In the genomic region with DNA sequence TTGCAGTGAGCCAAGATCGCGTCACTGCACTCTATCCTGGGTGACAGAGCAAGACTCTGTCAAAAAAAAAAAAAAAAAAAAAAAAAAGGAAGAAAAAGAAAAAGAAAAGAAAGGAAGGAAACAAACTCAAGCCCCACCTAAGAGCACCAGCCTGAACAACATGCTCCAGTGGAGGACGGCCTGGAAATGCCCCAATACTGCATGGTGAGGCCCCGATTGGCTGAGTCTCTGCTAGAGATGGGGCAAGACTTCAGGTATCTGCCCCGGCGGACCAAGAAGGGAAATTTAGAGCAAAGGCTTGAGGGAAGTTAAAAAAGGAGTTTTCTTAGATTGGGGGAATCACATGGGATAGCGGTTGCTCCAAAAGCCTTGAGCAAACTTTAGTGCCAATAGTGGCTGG, we compare ENCODE assay signal across 33 cellular contexts.
"Had no signal": no experiment of that assay in that cellular context is flagged by ENCODE, and none has a peak within 500 bp of the region (broad histone marks: within the 10 kb centered on the region; RNA-seq: fewer than 3 reads in every experiment).

No MANE protein-coding gene starts in this region.

- H3K27ac Mint-ChIP-seq: activated CD4-positive, alpha-beta memory T cell treated with anti-CD3 and anti-CD28 coated beads, Interleukin-2, amount 10 ng/mL, durations not matched to agents 7 days and 5 days; activated CD8-positive, alpha-beta memory T cell treated with anti-CD3 and anti-CD28 coated beads, Interleukin-2, amount 10 ng/mL, durations not matched to agents 7 days and 5 days; activated naive CD4-positive, alpha-beta T cell treated with anti-CD3 and anti-CD28 coated beads, Interleukin-2, amount 50 U/mL, for 24 hours had no signal

- H3K9me3 Mint-ChIP-seq: activated CD4-positive, alpha-beta memory T cell treated with anti-CD3 and anti-CD28 coated beads, Interleukin-2, amount 10 ng/mL, durations not matched to agents 7 days and 5 days; activated naive CD4-positive, alpha-beta T cell treated with anti-CD3 and anti-CD28 coated beads, Interleukin-2, amount 50 U/mL, for 24 hours had no signal

- FAIRE-seq: astrocyte had no signal

- H3K27me3 Mint-ChIP-seq: activated CD4-positive, alpha-beta memory T cell treated with anti-CD3 and anti-CD28 coated beads, Interleukin-2, amount 10 ng/mL, durations not matched to agents 7 days and 5 days; activated CD8-positive, alpha-beta memory T cell treated with anti-CD3 and anti-CD28 coated beads, Interleukin-2, amount 10 ng/mL, durations not matched to agents 7 days and 5 days; activated naive CD4-positive, alpha-beta T cell treated with anti-CD3 and anti-CD28 coated beads, Interleukin-2, amount 50 U/mL, for 24 hours had no signal

- DNase-seq: activated CD4-positive, alpha-beta memory T cell treated with anti-CD3 and anti-CD28 coated beads, Interleukin-2, amount 10 ng/mL, durations not matched to agents 7 days and 5 days; activated CD4-positive, alpha-beta T cell treated with anti-CD3 and anti-CD28 coated beads for 1 hour; activated CD4-positive, alpha-beta T cell treated with anti-CD3 and anti-CD28 coated beads for 48 hours; activated CD4-positive, CD25-positive, alpha-beta regulatory T cell; activated CD8-positive, alpha-beta memory T cell treated with anti-CD3 and anti-CD28 coated beads for 24 hours; activated CD8-positive, alpha-beta memory T cell treated with anti-CD3 and anti-CD28 coated beads, Interleukin-2, amount 10 ng/mL, durations not matched to agents 7 days and 5 days; activated CD8-positive, alpha-beta memory T cell treated with anti-CD3 and anti-CD28 coated beads, Interleukin-2, amount 50 U/mL, for 48 hours; activated gamma-delta T cell; activated naive CD4-positive, alpha-beta T cell treated with Interleukin-2 at 50 U/mL for 16 hours; activated T-cell treated with anti-CD3 and anti-CD28 coated beads, Interleukin-2, amount 50 U/mL, for 48 hours; adrenal gland; body of pancreas; Karpas-422; KBM-7; NCI-H1048; NCI-H1105 treated with DMSO at 0.1 percent for 48 hours; NCI-H1436; NCI-H1694; NCI-H1930; NCI-H2081 treated with DMSO at 0.1 percent for 48 hours; NCI-H226; NCI-H446 treated with DMSO at 0.1 percent for 48 hours; NCI-H524 treated with DMSO at 0.1 percent for 48 hours; OCI-M1; Right ventricle myocardium superior; SW 1271; T-helper 1 cell; T-helper 2 cell; T-helper 9 cell had no signal

- H3K4me1 ChIP-seq: adrenal gland, body of pancreas, breast epithelium had no signal

- H3K4me3 Mint-ChIP-seq: activated CD4-positive, alpha-beta memory T cell treated with anti-CD3 and anti-CD28 coated beads, Interleukin-2, amount 10 ng/mL, durations not matched to agents 7 days and 5 days; activated CD8-positive, alpha-beta memory T cell treated with anti-CD3 and anti-CD28 coated beads, Interleukin-2, amount 10 ng/mL, durations not matched to agents 7 days and 5 days; activated naive CD4-positive, alpha-beta T cell treated with anti-CD3 and anti-CD28 coated beads, Interleukin-2, amount 50 U/mL, for 24 hours had no signal

- H3K9me3 ChIP-seq: adrenal gland, body of pancreas, breast epithelium had no signal

- H3K27me3 ChIP-seq: adrenal gland, body of pancreas, breast epithelium had no signal

- ATAC-seq: activated CD8-positive, alpha-beta memory T cell treated with anti-CD3 and anti-CD28 coated beads, Interleukin-2, amount 10 ng/mL, durations not matched to agents 7 days and 5 days; body of pancreas had no signal

- H3K4me3 ChIP-seq: adrenal gland, body of pancreas, breast epithelium had no signal

- H3K36me3 ChIP-seq: adrenal gland, breast epithelium had no signal

- H3K4me1 Mint-ChIP-seq: activated naive CD4-positive, alpha-beta T cell treated with anti-CD3 and anti-CD28 coated beads, Interleukin-2, amount 50 U/mL, for 24 hours had no signal

- H3K27ac ChIP-seq: adrenal gland, body of pancreas, VCaP had no signal
